ENCODE assay signal across 13 cellular contexts in genomic region chr7:55420535-55420934, GRCh38. TPM values are rescaled to one million over a fixed set of nuclear protein-coding genes. Genes with fewer than 3 reads are reported as not detected.
A peak's percentile ranks its signal among the peaks of the same experiment; 100 is the strongest.
DNase-seq lines count a peak whose midpoint lies in the region; ATAC-seq and TF ChIP-seq lines count a peak whose summit lies in the region.
"Had no signal": no experiment of that assay in that cellular context is flagged by ENCODE, and none has a peak within 500 bp of the region (broad histone marks: within the 10 kb centered on the region; RNA-seq: fewer than 3 reads in every experiment).

No MANE protein-coding gene starts in this region.

- no peaks in the 10 kb centered on the region for H3K36me3 ChIP-seq in MM.1S (replicated peaks; ENCODE audit: insufficient read depth, low read length)
- H3K36me3 ChIP-seq: ovary had no signal

- H3K4me2 ChIP-seq in MM.1S (ENCODE audit: low read depth, low read length) = no peak overlapping the region

- no peak overlapping the region for H3K9ac ChIP-seq in MM.1S (ENCODE audit: low read length)

- H3F3A ChIP-seq in MM.1S (ENCODE audit: insufficient read depth, low read length) = no peaks in the 10 kb centered on the region

- H3K27me3 Mint-ChIP-seq in T-helper 17 cell (no peaks in the 10 kb centered on the region), progenitor cell of endocrine pancreas (no peaks in the 10 kb centered on the region)
- H3K27me3 Mint-ChIP-seq: memory B cell had no signal

- peaks cover 4% of the 10 kb centered on the region for H3K36me3 Mint-ChIP-seq in T-helper 17 cell (ENCODE audit: low read depth)
- H3K36me3 Mint-ChIP-seq in progenitor cell of endocrine pancreas (ENCODE audit: insufficient read depth) = peaks cover under 1% of the 10 kb centered on the region

- ATAC-seq in T-helper 17 cell (no peak), GM18858 (IDR thresholded peaks at IDR 0.05; ENCODE audit: unreplicated experiment) (no peak)
- ATAC-seq: upper lobe of right lung had no signal

- no peaks in the 10 kb centered on the region for H3K4me1 ChIP-seq in MM.1S (ENCODE audit: low read length)
- H3K4me1 ChIP-seq: upper lobe of right lung had no signal

- H4K20me1 ChIP-seq in MM.1S (ENCODE audit: insufficient read depth, low read length) = no peaks in the 10 kb centered on the region

- H3K4me3 ChIP-seq in MM.1S (ENCODE audit: low read length) = no peak overlapping the region
- H3K4me3 ChIP-seq: ovary, upper lobe of right lung had no signal

- no peaks in the 10 kb centered on the region for H3K9me3 Mint-ChIP-seq in progenitor cell of endocrine pancreas (ENCODE audit: low read depth)
- H3K9me3 Mint-ChIP-seq: memory B cell had no signal

- H3K27ac ChIP-seq in MM.1S (ENCODE audit: low read length) = no peak overlapping the region
- H3K27ac ChIP-seq: ovary, upper lobe of right lung had no signal

- DNase-seq in AG09319 (ENCODE audit: extremely low read depth, low read depth) (peak; percentile 3), MV-4-11 (lab: John Stamatoyannopoulos, UW) (peak; percentile 56), T-helper 17 cell (no peak), iris pigment epithelial cell (ENCODE audit: low read depth) (peak; percentile 71), MM.1S (no peak), progenitor cell of endocrine pancreas (ENCODE audit: low spot score, unreplicated experiment) (no peak)
- DNase-seq in stimulated activated CD4-positive, alpha-beta T cell treated with anti-CD3 and anti-CD28 coated beads, Interleukin-15, amount 100 ng/mL, for 24 hours = no peak
- DNase-seq: activated naive CD4-positive, alpha-beta T cell treated with anti-CD3 and anti-CD28 coated beads, Interleukin-2, amount 50 U/mL, for 16 hours; ovary; stimulated activated CD4-positive, alpha-beta T cell treated with anti-CD3 and anti-CD28 coated beads, Interleukin-2, amount 100 ng/mL, for 24 hours; upper lobe of right lung had no signal

- H3K27ac Mint-ChIP-seq in T-helper 17 cell (peak overlapping the region; percentile 79), progenitor cell of endocrine pancreas (no peak overlapping the region)
- H3K27ac Mint-ChIP-seq: memory B cell had no signal

- no peaks in the 10 kb centered on the region for H3K9me3 ChIP-seq in T-helper 17 cell (ENCODE audit: control insufficient read depth, low read length, poor library complexity, severe bottlenecking)
- H3K9me3 ChIP-seq in MM.1S (replicated peaks; ENCODE audit: insufficient read depth, low read length) = no peaks in the 10 kb centered on the region
- H3K9me3 ChIP-seq: ovary, upper lobe of right lung had no signal

- H2AFZ ChIP-seq in MM.1S (ENCODE audit: low read length) = no peak overlapping the region

- H3K27me3 ChIP-seq in MM.1S (replicated peaks; ENCODE audit: insufficient read depth, low read length) = no peaks in the 10 kb centered on the region
- H3K27me3 ChIP-seq: ovary, upper lobe of right lung had no signal

- H3K4me1 Mint-ChIP-seq in T-helper 17 cell = peaks cover 1% of the 10 kb centered on the region
- H3K4me1 Mint-ChIP-seq in progenitor cell of endocrine pancreas (ENCODE audit: low read depth) = peaks cover 8% of the 10 kb centered on the region
- H3K4me1 Mint-ChIP-seq: memory B cell had no signal

- no peaks in the 10 kb centered on the region for H3K9me2 ChIP-seq in MM.1S (replicated peaks; ENCODE audit: insufficient read depth, low read length)

- TF ChIP-seq CTCF in AG09319 (IDR thresholded peaks at IDR 0.05; ENCODE audit: low read depth, low read length) (no peak), MM.1S (IDR thresholded peaks at IDR 0.05; ENCODE audit: low read length) (no peak), progenitor cell of endocrine pancreas (IDR thresholded peaks at IDR 0.05; ENCODE audit: unreplicated experiment) (no peak)

- no peaks in the 10 kb centered on the region for H3K79me2 ChIP-seq in MM.1S (ENCODE audit: low read length)

- no peak overlapping the region for H3K4me3 Mint-ChIP-seq in T-helper 17 cell
- no peak overlapping the region for H3K4me3 Mint-ChIP-seq in progenitor cell of endocrine pancreas (ENCODE audit: low read depth)
- H3K4me3 Mint-ChIP-seq: memory B cell had no signal

RNA-seq across cellular contexts. Expression of gene LANCL2, which starts 55.4 kb away (rescaled TPM):
- 10 to 100 TPM in 1 of 2 donors, 1 to 10 TPM in 1; 6.6 to 11.0 TPM for total RNA-seq in T-helper 17 cell
- 21.0 and 21.6 TPM in 2 replicates for total RNA-seq in progenitor cell of endocrine pancreas

Comparison
In these comparisons a context has a peak if more than half of its experiments do, and no peak if none do; other contexts are left out.
1. DNase-seq: peak in AG09319 (single experiment), MV-4-11 (single experiment) and iris pigment epithelial cell (single experiment); none in T-helper 17 cell (0 of 3), MM.1S (single experiment), stimulated activated CD4-positive, alpha-beta T cell treated with anti-CD3 and anti-CD28 coated beads, Interleukin-15, amount 100 ng/mL, for 24 hours (single experiment) and progenitor cell of endocrine pancreas (single experiment).